Comparison of ENCODE assay signal across 17 cellular contexts in genomic region chr13:68713394-68713793, GRCh38.
A peak's percentile ranks its signal among the peaks of the same experiment; 100 is the strongest.
DNase-seq lines count a peak whose midpoint lies in the region; ATAC-seq and TF ChIP-seq lines count a peak whose summit lies in the region.
"Had no signal": no experiment of that assay in that cellular context is flagged by ENCODE, and none has a peak within 500 bp of the region (broad histone marks: within the 10 kb centered on the region; RNA-seq: fewer than 3 reads in every experiment).

No MANE protein-coding gene starts in this region.

- no peaks in the 10 kb centered on the region for H3K27me3 ChIP-seq in NT2/D1 (ENCODE audit: insufficient read depth, insufficient read length)
- H3K27me3 ChIP-seq: SJCRH30 had no signal

- peak overlapping the region; percentile 69 for H3K27ac Mint-ChIP-seq in mesothelial cell of epicardium
- H3K27ac Mint-ChIP-seq in activated CD4-positive, alpha-beta memory T cell treated with anti-CD3 and anti-CD28 coated beads, Interleukin-2, amount 10 ng/mL, durations not matched to agents 7 days and 5 days, result no peak overlapping the region
- no peak overlapping the region for H3K27ac Mint-ChIP-seq in activated CD4-positive, alpha-beta T cell treated with anti-CD3 and anti-CD28 coated beads for 36 hours
- H3K27ac Mint-ChIP-seq: CD8-positive, alpha-beta T cell had no signal

- H3K9me3 Mint-ChIP-seq in mesothelial cell of epicardium, result peaks cover 6% of the 10 kb centered on the region
- peaks cover 5% of the 10 kb centered on the region for H3K9me3 Mint-ChIP-seq in activated CD4-positive, alpha-beta memory T cell treated with anti-CD3 and anti-CD28 coated beads, Interleukin-2, amount 10 ng/mL, durations not matched to agents 7 days and 5 days
- peaks cover 13% of the 10 kb centered on the region for H3K9me3 Mint-ChIP-seq in activated CD4-positive, alpha-beta T cell treated with anti-CD3 and anti-CD28 coated beads for 36 hours (ENCODE audit: low read depth)

- H3K4me1 Mint-ChIP-seq in mesothelial cell of epicardium, result peaks cover 17% of the 10 kb centered on the region
- H3K4me1 Mint-ChIP-seq in activated CD4-positive, alpha-beta memory T cell treated with anti-CD3 and anti-CD28 coated beads, Interleukin-2, amount 10 ng/mL, durations not matched to agents 7 days and 5 days, result no peaks in the 10 kb centered on the region
- H3K4me1 Mint-ChIP-seq in activated CD4-positive, alpha-beta T cell treated with anti-CD3 and anti-CD28 coated beads for 36 hours, result no peaks in the 10 kb centered on the region

- CTCF ChIA-PET in activated CD4-positive, alpha-beta memory T cell treated with anti-CD3 and anti-CD28 coated beads, Interleukin-2, amount 10 ng/mL, durations not matched to agents 7 days and 5 days (lab: Charles Lee), result no interaction called here
- CTCF ChIA-PET in activated CD4-positive, alpha-beta T cell treated with anti-CD3 and anti-CD28 coated beads for 36 hours (lab: Charles Lee), result no interaction called here

- no peaks in the 10 kb centered on the region for H3K4me1 ChIP-seq in NT2/D1 (ENCODE audit: insufficient read depth, insufficient read length)
- H3K4me1 ChIP-seq: SJCRH30 had no signal

- no peaks in the 10 kb centered on the region for H3K36me3 ChIP-seq in NT2/D1 (ENCODE audit: insufficient read depth, insufficient read length, low read length)
- H3K36me3 ChIP-seq: SJCRH30 had no signal

- no peak for TF ChIP-seq CTCF in mesothelial cell of epicardium (IDR thresholded peaks at IDR 0.05; ENCODE audit: unreplicated experiment)

- DNase-seq in ELF-1 (ENCODE audit: low read depth, low spot score) (peak; percentile 65), NT2/D1 (ENCODE audit: low read depth, low spot score) (peak; percentile 64), iPS DF 19.7 (ENCODE audit: low read depth, low spot score) (peak; percentile 82), mesothelial cell of epicardium (ENCODE audit: low spot score in 2 of 2, unreplicated experiment in 2 of 2) (no peak), substantia nigra (lab: John Stamatoyannopoulos, UW) (no peak), NCI-H345 treated with DMSO at 0.1 percent for 48 hours (lab: John Stamatoyannopoulos, UW; ENCODE audit: unreplicated experiment) (no peak)
- no peak for DNase-seq in activated CD4-positive, alpha-beta memory T cell treated with anti-CD3 and anti-CD28 coated beads, Interleukin-2, amount 10 ng/mL, durations not matched to agents 7 days and 5 days
- DNase-seq in activated CD4-positive, alpha-beta T cell treated with anti-CD3 and anti-CD28 coated beads for 36 hours, result no peak
- DNase-seq: CD8-positive, alpha-beta T cell; DMS79 treated with DMSO at 0.1 percent for 48 hours; GF-D8; NCI-H1436; NCI-H2081; NCI-H526 treated with DMSO at 0.1 percent for 48 hours; SJCRH30 had no signal

- ATAC-seq in activated CD4-positive, alpha-beta T cell treated with anti-CD3 and anti-CD28 coated beads for 36 hours, result no peak
- ATAC-seq: CD8-positive, alpha-beta T cell had no signal

- no peak overlapping the region for H3K4me3 ChIP-seq in NT2/D1 (ENCODE audit: insufficient read length, low read depth)
- H3K4me3 ChIP-seq: SJCRH30 had no signal

- H3K27me3 Mint-ChIP-seq in mesothelial cell of epicardium (ENCODE audit: low read depth), result no peaks in the 10 kb centered on the region
- no peaks in the 10 kb centered on the region for H3K27me3 Mint-ChIP-seq in activated CD4-positive, alpha-beta memory T cell treated with anti-CD3 and anti-CD28 coated beads, Interleukin-2, amount 10 ng/mL, durations not matched to agents 7 days and 5 days
- no peaks in the 10 kb centered on the region for H3K27me3 Mint-ChIP-seq in activated CD4-positive, alpha-beta T cell treated with anti-CD3 and anti-CD28 coated beads for 36 hours

- no peak overlapping the region for H3K4me3 Mint-ChIP-seq in mesothelial cell of epicardium
- H3K4me3 Mint-ChIP-seq in activated CD4-positive, alpha-beta memory T cell treated with anti-CD3 and anti-CD28 coated beads, Interleukin-2, amount 10 ng/mL, durations not matched to agents 7 days and 5 days, result no peak overlapping the region
- no peak overlapping the region for H3K4me3 Mint-ChIP-seq in activated CD4-positive, alpha-beta T cell treated with anti-CD3 and anti-CD28 coated beads for 36 hours
- H3K4me3 Mint-ChIP-seq: CD8-positive, alpha-beta T cell had no signal

- intact Hi-C loops in activated CD4-positive, alpha-beta T cell treated with anti-CD3 and anti-CD28 coated beads for 36 hours (cut with DNase I, micrococcal nuclease), result no loop called here

- POLR2A ChIA-PET in activated CD4-positive, alpha-beta memory T cell treated with anti-CD3 and anti-CD28 coated beads, Interleukin-2, amount 10 ng/mL, durations not matched to agents 7 days and 5 days (lab: Charles Lee), result no interaction called here
- POLR2A ChIA-PET in activated CD4-positive, alpha-beta T cell treated with anti-CD3 and anti-CD28 coated beads for 36 hours (lab: Charles Lee), result no interaction called here

- no peaks in the 10 kb centered on the region for H3K9me3 ChIP-seq in NT2/D1 (ENCODE audit: insufficient read depth, low read length)
- H3K9me3 ChIP-seq: SJCRH30 had no signal

- H3K36me3 Mint-ChIP-seq in mesothelial cell of epicardium, result peaks cover 2% of the 10 kb centered on the region
- no peaks in the 10 kb centered on the region for H3K36me3 Mint-ChIP-seq in activated CD4-positive, alpha-beta memory T cell treated with anti-CD3 and anti-CD28 coated beads, Interleukin-2, amount 10 ng/mL, durations not matched to agents 7 days and 5 days (ENCODE audit: low read depth)
- no peaks in the 10 kb centered on the region for H3K36me3 Mint-ChIP-seq in activated CD4-positive, alpha-beta T cell treated with anti-CD3 and anti-CD28 coated beads for 36 hours (ENCODE audit: low read depth)
- H3K36me3 Mint-ChIP-seq: CD8-positive, alpha-beta T cell had no signal

- no peak overlapping the region for H3K27ac ChIP-seq in substantia nigra (ENCODE audit: low read depth, low read length, poor library complexity, severe bottlenecking)
- H3K27ac ChIP-seq: 22Rv1, RWPE1, SJCRH30 had no signal

- no peak overlapping the region for H3K9ac ChIP-seq in NT2/D1 (ENCODE audit: insufficient read length, low read depth)

Comparison
In these comparisons a context has a peak if more than half of its experiments do, and no peak if none do; other contexts are left out.
1. DNase-seq: peak in ELF-1 (single experiment), NT2/D1 (single experiment) and iPS DF 19.7 (single experiment); none in mesothelial cell of epicardium (0 of 2), substantia nigra (0 of 49), NCI-H345 treated with DMSO at 0.1 percent for 48 hours (single experiment), activated CD4-positive, alpha-beta memory T cell treated with anti-CD3 and anti-CD28 coated beads, Interleukin-2, amount 10 ng/mL, durations not matched to agents 7 days and 5 days (single experiment) and activated CD4-positive, alpha-beta T cell treated with anti-CD3 and anti-CD28 coated beads for 36 hours (single experiment).